ENCODE assay signal across 19 cellular contexts in genomic region chr16:58346831-58347371, GRCh38. TPM values are rescaled to one million over a fixed set of nuclear protein-coding genes. Genes with fewer than 3 reads are reported as not detected.
"Had no signal": no experiment of that assay in that cellular context is flagged by ENCODE, and none has a peak within 500 bp of the region (broad histone marks: within the 10 kb centered on the region; RNA-seq: fewer than 3 reads in every experiment).

No MANE protein-coding gene starts in this region.

- H3K36me3 Mint-ChIP-seq: activated naive CD8-positive, alpha-beta T cell treated with anti-CD3 and anti-CD28 coated beads, Interleukin-2, amount 10 ng/mL, durations not matched to agents 7 days and 5 days; memory B cell had no signal

- H3K27ac Mint-ChIP-seq: activated CD4-positive, alpha-beta memory T cell treated with anti-CD3 and anti-CD28 coated beads, Interleukin-2, amount 10 ng/mL, durations not matched to agents 7 days and 5 days; activated naive CD8-positive, alpha-beta T cell treated with anti-CD3 and anti-CD28 coated beads, Interleukin-2, amount 10 ng/mL, durations not matched to agents 7 days and 5 days; activated T-cell treated with anti-CD3 and anti-CD28 coated beads, Interleukin-2, amount 50 U/mL, for 72 hours; effector memory CD8-positive, alpha-beta T cell; memory B cell; nephron progenitor cell; T-helper 2 cell treated with Interferon-gamma antibody and Interleukin-4, amounts not matched to agents 5 μg/mL and 100 μg/mL, for 36 hours had no signal

- H3K4me1 ChIP-seq: ascending aorta, tibial nerve had no signal

- H3K27me3 ChIP-seq: ascending aorta, tibial nerve had no signal

- H3K27ac ChIP-seq: ascending aorta, skin epidermis, tibial nerve had no signal

- H3K4me3 ChIP-seq: ascending aorta, skin epidermis, tibial nerve had no signal

- H3K9me3 ChIP-seq: ascending aorta, tibial nerve had no signal

- ATAC-seq: activated CD4-positive, CD25-positive, alpha-beta regulatory T cell treated with anti-CD3 and anti-CD28 coated beads, Interleukin-2, amount 50 U/mL, for 24 hours; activated T-cell treated with anti-CD3 and anti-CD28 coated beads, Interleukin-2, amount 50 U/mL, for 72 hours; effector memory CD8-positive, alpha-beta T cell; left colon had no signal

- H3K4me3 Mint-ChIP-seq: activated CD4-positive, alpha-beta memory T cell treated with anti-CD3 and anti-CD28 coated beads, Interleukin-2, amount 10 ng/mL, durations not matched to agents 7 days and 5 days; activated naive CD8-positive, alpha-beta T cell treated with anti-CD3 and anti-CD28 coated beads, Interleukin-2, amount 10 ng/mL, durations not matched to agents 7 days and 5 days; activated T-cell treated with anti-CD3 and anti-CD28 coated beads, Interleukin-2, amount 50 U/mL, for 72 hours; effector memory CD8-positive, alpha-beta T cell; memory B cell; nephron progenitor cell; T-helper 2 cell treated with Interferon-gamma antibody and Interleukin-4, amounts not matched to agents 5 μg/mL and 100 μg/mL, for 36 hours had no signal

- H3K4me1 Mint-ChIP-seq: activated naive CD8-positive, alpha-beta T cell treated with anti-CD3 and anti-CD28 coated beads, Interleukin-2, amount 10 ng/mL, durations not matched to agents 7 days and 5 days; memory B cell had no signal

- H3K9me3 Mint-ChIP-seq: activated CD4-positive, alpha-beta memory T cell treated with anti-CD3 and anti-CD28 coated beads, Interleukin-2, amount 10 ng/mL, durations not matched to agents 7 days and 5 days; activated naive CD8-positive, alpha-beta T cell treated with anti-CD3 and anti-CD28 coated beads, Interleukin-2, amount 10 ng/mL, durations not matched to agents 7 days and 5 days; activated T-cell treated with anti-CD3 and anti-CD28 coated beads, Interleukin-2, amount 50 U/mL, for 72 hours; effector memory CD8-positive, alpha-beta T cell; memory B cell; T-helper 2 cell treated with Interferon-gamma antibody and Interleukin-4, amounts not matched to agents 5 μg/mL and 100 μg/mL, for 36 hours had no signal

- H3K36me3 ChIP-seq: ascending aorta, tibial nerve had no signal

- DNase-seq: activated CD4-positive, alpha-beta memory T cell treated with anti-CD3 and anti-CD28 coated beads, Interleukin-2, amount 10 ng/mL, durations not matched to agents 7 days and 5 days; activated gamma-delta T cell treated with Interleukin-2 at 50 U/mL for 16 hours; activated naive CD8-positive, alpha-beta T cell treated with anti-CD3 and anti-CD28 coated beads, Interleukin-2, amount 10 ng/mL, durations not matched to agents 7 days and 5 days; activated T-cell treated with anti-CD3 and anti-CD28 coated beads, Interleukin-2, amount 50 U/mL, for 72 hours; effector memory CD8-positive, alpha-beta T cell; erythroblast; left colon; nephron progenitor cell; SW 1271 had no signal

RNA-seq across cellular contexts. Expression of gene PRSS54, which starts 52.1 kb away (rescaled TPM):
- total RNA-seq: activated CD4-positive, alpha-beta memory T cell treated with anti-CD3 and anti-CD28 coated beads, Interleukin-2, amount 10 ng/mL, durations not matched to agents 7 days and 5 days; activated naive CD8-positive, alpha-beta T cell treated with anti-CD3 and anti-CD28 coated beads, Interleukin-2, amount 10 ng/mL, durations not matched to agents 7 days and 5 days; activated T-cell treated with anti-CD3 and anti-CD28 coated beads, Interleukin-2, amount 50 U/mL, for 72 hours; ascending aorta; bronchial epithelial cell; glomerular endothelial cell; left colon; mucosa of gallbladder; omental fat pad; tibial nerve had no signal
